ENCODE assay signal across 8 cellular contexts in the genomic region with DNA sequence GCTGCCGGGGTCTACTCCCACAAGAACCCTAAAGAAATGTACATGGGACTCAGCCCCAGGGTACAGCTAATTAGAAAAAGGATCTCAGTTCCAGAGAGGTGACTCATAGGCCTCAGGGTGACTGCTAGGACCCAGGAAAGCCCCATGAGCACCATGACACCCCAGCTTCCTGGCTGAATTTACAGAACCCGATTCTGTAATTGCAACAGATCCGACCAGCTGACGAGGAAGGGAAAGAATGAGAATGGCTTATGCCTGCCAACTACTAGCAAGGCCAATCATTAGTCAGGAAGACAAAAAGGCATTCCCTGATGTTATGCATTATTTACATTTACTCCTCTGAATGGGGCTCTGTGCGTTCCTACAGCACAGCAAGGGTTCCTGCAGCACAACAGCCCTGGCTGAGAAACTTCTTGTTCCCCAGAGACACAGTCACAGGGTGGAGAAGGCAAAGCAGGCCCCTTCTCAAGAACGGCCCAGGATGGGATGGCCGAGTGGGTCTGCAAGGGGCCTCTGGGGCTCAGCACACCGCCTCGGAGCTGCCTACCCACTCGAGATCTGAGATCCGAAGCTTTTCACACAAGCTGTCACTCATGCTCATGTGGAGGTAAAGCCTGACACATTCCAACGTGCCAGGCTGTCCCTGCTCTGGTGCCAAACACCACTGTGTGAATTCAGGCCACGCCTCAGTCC.
DNase-seq lines count a peak whose midpoint lies in the region; ATAC-seq lines count a peak whose summit lies in the region.

No MANE protein-coding gene starts in this region.

- DNase-seq in GM04504 (ENCODE audit: low read depth) (peak; percentile 92), SW480 (ENCODE audit: low spot score) (peak; percentile 74), astrocyte of the hippocampus (ENCODE audit: low read depth, low spot score) (peak; percentile 89), medulla oblongata (ENCODE audit: extremely low spot score) (peak; percentile 6), RPMI8226 (no peak)
- peak; percentile 46 to 81 for DNase-seq in stimulated activated effector memory CD8-positive, alpha-beta T cell treated with anti-CD3 and anti-CD28 coated beads, Interleukin-12 subunit alpha, Interleukin-12 subunit beta, amount 100 ng/mL, for 72 hours (ENCODE audit: low spot score in 2 of 2)

- peak overlapping the region; percentile 48 for H3K4me3 Mint-ChIP-seq in stimulated activated effector memory CD8-positive, alpha-beta T cell treated with anti-CD3 and anti-CD28 coated beads, Interleukin-12 subunit alpha, Interleukin-12 subunit beta, amount 100 ng/mL, for 72 hours

- peak overlapping the region; percentile 87 for H3K27ac Mint-ChIP-seq in stimulated activated effector memory CD8-positive, alpha-beta T cell treated with anti-CD3 and anti-CD28 coated beads, Interleukin-12 subunit alpha, Interleukin-12 subunit beta, amount 100 ng/mL, for 72 hours

- H3K4me1 Mint-ChIP-seq in stimulated activated effector memory CD8-positive, alpha-beta T cell treated with anti-CD3 and anti-CD28 coated beads, Interleukin-12 subunit alpha, Interleukin-12 subunit beta, amount 100 ng/mL, for 72 hours, result peaks cover 74% of the 10 kb centered on the region

- no peaks in the 10 kb centered on the region for H3K9me3 Mint-ChIP-seq in stimulated activated effector memory CD8-positive, alpha-beta T cell treated with anti-CD3 and anti-CD28 coated beads, Interleukin-12 subunit alpha, Interleukin-12 subunit beta, amount 100 ng/mL, for 72 hours

- peaks cover 82% of the 10 kb centered on the region for H3K36me3 Mint-ChIP-seq in stimulated activated effector memory CD8-positive, alpha-beta T cell treated with anti-CD3 and anti-CD28 coated beads, Interleukin-12 subunit alpha, Interleukin-12 subunit beta, amount 100 ng/mL, for 72 hours

- ATAC-seq in HG02885 (IDR thresholded peaks at IDR 0.05; ENCODE audit: poor library complexity, unreplicated experiment) (peak; percentile 77), GM18498 (IDR thresholded peaks at IDR 0.05; ENCODE audit: unreplicated experiment) (no peak)
- ATAC-seq in stimulated activated effector memory CD8-positive, alpha-beta T cell treated with anti-CD3 and anti-CD28 coated beads, Interleukin-12 subunit alpha, Interleukin-12 subunit beta, amount 100 ng/mL, for 72 hours, result peak; percentile 95
